In the genomic region with DNA sequence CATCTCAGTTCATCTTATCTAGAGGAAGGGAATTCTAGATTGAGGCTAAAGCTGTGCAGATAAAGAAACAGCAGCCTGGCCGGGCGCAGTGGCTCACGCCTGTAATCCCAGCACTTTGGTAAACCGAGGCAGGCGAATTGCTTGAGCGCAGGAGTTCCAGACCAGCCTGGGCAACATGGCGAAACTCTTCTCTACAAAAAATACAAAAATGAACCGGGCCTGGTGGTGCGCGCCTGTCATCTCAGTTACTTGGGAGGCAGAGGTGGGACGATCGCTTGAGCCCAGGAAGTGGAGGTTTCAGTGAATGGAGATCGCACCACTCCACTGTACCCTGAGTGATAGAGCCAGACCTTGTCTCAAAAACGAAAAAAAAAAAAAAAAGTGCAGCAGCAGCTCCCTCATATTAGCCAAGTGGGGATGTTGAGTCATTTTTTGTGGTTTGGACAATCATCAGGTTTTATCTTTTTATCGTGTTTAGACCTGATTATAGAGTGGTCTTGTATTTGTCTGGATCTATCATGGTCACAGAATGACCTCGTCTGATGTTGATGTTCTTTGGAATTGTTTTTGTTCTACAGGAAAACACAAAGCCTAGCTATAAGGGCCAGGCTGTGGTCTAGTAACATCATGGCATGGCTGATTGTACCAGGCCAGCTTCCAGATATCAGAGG, we compare ENCODE assay signal across 9 cellular contexts. TPM values are rescaled to one million over a fixed set of nuclear protein-coding genes. Genes with fewer than 3 reads are reported as not detected.
DNase-seq lines count a peak whose midpoint lies in the region; TF ChIP-seq lines count a peak whose summit lies in the region.
"Had no signal": no experiment of that assay in that cellular context is flagged by ENCODE, and none has a peak within 500 bp of the region (broad histone marks: within the 10 kb centered on the region; RNA-seq: fewer than 3 reads in every experiment).

No MANE protein-coding gene starts in this region.

- peak overlapping the region; percentile 97 for H3K27ac ChIP-seq in HUES6 (ENCODE audit: low read depth, low read length)
- peak overlapping the region; percentile 97 to 98 for H3K27ac ChIP-seq in breast epithelium

- peak overlapping the region; percentile 95 for H3K9ac ChIP-seq in HUES6 (ENCODE audit: low read length)
- H3K9ac ChIP-seq in mucosa of stomach (ENCODE audit: low read length): peak overlapping the region; percentile 94

- intact Hi-C loops in breast epithelium (cut with DNase I; ENCODE audit: low total_unique reads): no loop called here
- intact Hi-C loops in lower leg skin (cut with DNase I; ENCODE audit: low total_unique reads): no loop called here

- TF ChIP-seq CTCF in AG09309 (IDR thresholded peaks at IDR 0.05; ENCODE audit: control insufficient read depth, insufficient read depth, low read depth, low read length, missing control alignments): no peak
- TF ChIP-seq CTCF in breast epithelium (IDR thresholded peaks at IDR 0.05): no peak
- no peak for TF ChIP-seq CTCF in lower leg skin (IDR thresholded peaks at IDR 0.05)

- 74 to 80% methylated on average over 16 of the region's 16 CpGs for WGBS in lower leg skin, 2 donors

- TF ChIP-seq POLR2A in breast epithelium (IDR thresholded peaks at IDR 0.05): no peak
- TF ChIP-seq POLR2A in lower leg skin (IDR thresholded peaks at IDR 0.05): no peak

- H3K27me3 ChIP-seq in HUES6 (ENCODE audit: control insufficient read depth, insufficient read depth, low read length) (no peaks in the 10 kb centered on the region), breast epithelium (no peaks in the 10 kb centered on the region), mucosa of stomach (ENCODE audit: control insufficient read depth, insufficient read depth, low read length) (no peaks in the 10 kb centered on the region)
- H3K27me3 ChIP-seq: adrenal gland had no signal

- H3K4me1 ChIP-seq in HUES6 (ENCODE audit: control insufficient read depth, insufficient read depth, low read length) (peaks cover 35% of the 10 kb centered on the region), breast epithelium (no peaks in the 10 kb centered on the region), mucosa of stomach (ENCODE audit: control insufficient read depth, insufficient read depth, low read length) (peaks cover 31% of the 10 kb centered on the region)

- H3K9me3 ChIP-seq in HUES6 (ENCODE audit: control insufficient read depth, insufficient read depth, low read depth, low read length) (no peaks in the 10 kb centered on the region), breast epithelium (no peaks in the 10 kb centered on the region), mucosa of stomach (ENCODE audit: control insufficient read depth, low read length) (no peaks in the 10 kb centered on the region)
- H3K9me3 ChIP-seq: adrenal gland had no signal

- no peak for DNase-seq in AG09309 (ENCODE audit: low read depth)
- DNase-seq in breast epithelium (ENCODE audit: low spot score in 2 of 2): no peak
- DNase-seq in NCI-H146 (lab: John Stamatoyannopoulos, UW): no peak
- no peak for DNase-seq in lower leg skin (ENCODE audit: low spot score in 2 of 2)
- DNase-seq in activated effector memory CD4-positive, alpha-beta T cell treated with anti-CD3 and anti-CD28 coated beads, Interleukin-2, amount 50 U/mL, for 16 hours: no peak
- DNase-seq in HK-2 (ENCODE audit: unreplicated experiment): no peak

- H3K4me3 ChIP-seq in AG09309 (ENCODE audit: control insufficient read depth, low read depth, low read length) (peak overlapping the region; percentile 79), HUES6 (ENCODE audit: low read depth, low read length) (peak overlapping the region; percentile 83), breast epithelium (peak overlapping the region; percentile 72 to 91 (median 89)), mucosa of stomach (ENCODE audit: low read length) (peak overlapping the region; percentile 79), lower leg skin (ENCODE audit: low read depth, poor library complexity, severe bottlenecking) (no peak overlapping the region)

- H3K36me3 ChIP-seq in HUES6 (ENCODE audit: control insufficient read depth, insufficient read depth, low read length) (no peaks in the 10 kb centered on the region), breast epithelium (no peaks in the 10 kb centered on the region), mucosa of stomach (ENCODE audit: control insufficient read depth, insufficient read depth, low read length) (no peaks in the 10 kb centered on the region)
- H3K36me3 ChIP-seq: adrenal gland had no signal

RNA-seq across cellular contexts. Expression of gene FBXW11, which starts 1.5 kb away (rescaled TPM):
- 10 to 100 TPM; 60.3 to 81.5 (median 64.0) TPM for total RNA-seq in breast epithelium
- total RNA-seq in lower leg skin: 10 to 100 TPM; 35.9 to 56.8 (median 50.9) TPM
